In genomic region chrX:13026877-13027652, GRCh38 we compare ENCODE assay signal across 19 cellular contexts. TPM values are rescaled to one million over a fixed set of nuclear protein-coding genes. Genes with fewer than 3 reads are reported as not detected.
DNase-seq lines count a peak whose midpoint lies in the region; ATAC-seq, FAIRE-seq and TF ChIP-seq lines count a peak whose summit lies in the region.
"Had no signal": no experiment of that assay in that cellular context is flagged by ENCODE, and none has a peak within 500 bp of the region (broad histone marks: within the 10 kb centered on the region; RNA-seq: fewer than 3 reads in every experiment).

No MANE protein-coding gene starts in this region.

- peak; percentile 78 for FAIRE-seq in GM12891 (lab: Jason Lieb, UNC)
- FAIRE-seq in HTR-8/SVneo (lab: Jason Lieb, UNC): no peak

- no peak for ATAC-seq in CD4-positive, CD25-positive, alpha-beta regulatory T cell (ENCODE audit: low read depth in 2 of 2)
- ATAC-seq in HG03521 (IDR thresholded peaks at IDR 0.05; ENCODE audit: unreplicated experiment) (no peak), HG02798 (IDR thresholded peaks at IDR 0.05; ENCODE audit: poor library complexity, unreplicated experiment) (no peak), GM18519 (IDR thresholded peaks at IDR 0.05; ENCODE audit: low FRiP score, unreplicated experiment) (no peak)
- ATAC-seq: heart right ventricle, lower lobe of right lung had no signal

- H3K36me3 Mint-ChIP-seq in CD4-positive, CD25-positive, alpha-beta regulatory T cell: no peaks in the 10 kb centered on the region
- H3K36me3 Mint-ChIP-seq in T-helper 2 cell treated with Interferon-gamma antibody and Interleukin-4, amounts not matched to agents 5 μg/mL and 100 μg/mL, for 36 hours (ENCODE audit: low read depth): peaks cover 2% of the 10 kb centered on the region

- H3K4me3 ChIP-seq in CD4-positive, CD25-positive, alpha-beta regulatory T cell (ENCODE audit: low read depth, low read length): no peak overlapping the region
- H3K4me3 ChIP-seq in effector memory CD4-positive, alpha-beta T cell (ENCODE audit: insufficient read depth, low read depth, low read length, poor library complexity, severe bottlenecking): no peak overlapping the region
- H3K4me3 ChIP-seq: heart right ventricle, lower lobe of right lung, SJSA1 had no signal

- no peaks in the 10 kb centered on the region for H3K9me3 Mint-ChIP-seq in CD4-positive, CD25-positive, alpha-beta regulatory T cell
- H3K9me3 Mint-ChIP-seq in T-helper 2 cell treated with Interferon-gamma antibody and Interleukin-4, amounts not matched to agents 5 μg/mL and 100 μg/mL, for 36 hours: no peaks in the 10 kb centered on the region

- no peak for DNase-seq in CD4-positive, CD25-positive, alpha-beta regulatory T cell
- DNase-seq in GM12891 (ENCODE audit: insufficient read length, low spot score): no peak
- DNase-seq in T-helper 2 cell treated with Interferon-gamma antibody and Interleukin-4, amounts not matched to agents 5 μg/mL and 100 μg/mL, for 36 hours (ENCODE audit: low spot score): no peak
- DNase-seq in effector memory CD4-positive, alpha-beta T cell: no peak
- no peak for DNase-seq in HTR-8/SVneo (ENCODE audit: insufficient read length, low spot score)
- DNase-seq: aorta, COR-L47, EL, H7, heart right ventricle, lower lobe of right lung, NCI-H1092, OCI-M1, posterior cingulate gyrus had no signal

- H3K27me3 ChIP-seq in CD4-positive, CD25-positive, alpha-beta regulatory T cell (ENCODE audit: control insufficient read depth, insufficient read depth, low read length): no peaks in the 10 kb centered on the region
- H3K27me3 ChIP-seq in effector memory CD4-positive, alpha-beta T cell (replicated peaks; ENCODE audit: control insufficient read depth, insufficient read depth, low read length, poor library complexity, severe bottlenecking): no peaks in the 10 kb centered on the region
- H3K27me3 ChIP-seq: SJSA1 had no signal

- H3K4me1 Mint-ChIP-seq in CD4-positive, CD25-positive, alpha-beta regulatory T cell: peaks cover 31 to 89% (median 49%) of the 10 kb centered on the region in 4 donors
- H3K4me1 Mint-ChIP-seq in T-helper 2 cell treated with Interferon-gamma antibody and Interleukin-4, amounts not matched to agents 5 μg/mL and 100 μg/mL, for 36 hours (ENCODE audit: low read depth): peaks cover 53% of the 10 kb centered on the region

- no peak for TF ChIP-seq POLR2A in GM12891 (IDR thresholded peaks at IDR 0.05; ENCODE audit: low read depth, low read length)

- H3K4me3 Mint-ChIP-seq in CD4-positive, CD25-positive, alpha-beta regulatory T cell: no peak overlapping the region
- peak overlapping the region; percentile 14 for H3K4me3 Mint-ChIP-seq in T-helper 2 cell treated with Interferon-gamma antibody and Interleukin-4, amounts not matched to agents 5 μg/mL and 100 μg/mL, for 36 hours

- peaks cover 51% of the 10 kb centered on the region for H3K4me1 ChIP-seq in CD4-positive, CD25-positive, alpha-beta regulatory T cell (ENCODE audit: control insufficient read depth, insufficient read depth, low read length, poor library complexity, severe bottlenecking)
- H3K4me1 ChIP-seq in effector memory CD4-positive, alpha-beta T cell (ENCODE audit: control insufficient read depth, insufficient read depth, low read length, poor library complexity, severe bottlenecking): peaks cover 45% of the 10 kb centered on the region

- H3K27ac Mint-ChIP-seq in CD4-positive, CD25-positive, alpha-beta regulatory T cell: peak overlapping the region in 2 of 3 donors; percentile 7 to 73
- H3K27ac Mint-ChIP-seq in T-helper 2 cell treated with Interferon-gamma antibody and Interleukin-4, amounts not matched to agents 5 μg/mL and 100 μg/mL, for 36 hours: peak overlapping the region; percentile 2

- no peaks in the 10 kb centered on the region for H3K36me3 ChIP-seq in CD4-positive, CD25-positive, alpha-beta regulatory T cell (ENCODE audit: control insufficient read depth, insufficient read depth, low read length)
- no peaks in the 10 kb centered on the region for H3K36me3 ChIP-seq in effector memory CD4-positive, alpha-beta T cell (ENCODE audit: control insufficient read depth, insufficient read depth, low read length)
- H3K36me3 ChIP-seq: heart right ventricle, lower lobe of right lung, SJSA1 had no signal

- no peaks in the 10 kb centered on the region for H3K9me3 ChIP-seq in CD4-positive, CD25-positive, alpha-beta regulatory T cell (ENCODE audit: control insufficient read depth in 2 of 2, low read length in 2 of 2)
- H3K9me3 ChIP-seq in effector memory CD4-positive, alpha-beta T cell (ENCODE audit: control insufficient read depth, low read length): no peaks in the 10 kb centered on the region
- H3K9me3 ChIP-seq: heart right ventricle, lower lobe of right lung, SJSA1 had no signal

- H3K27me3 Mint-ChIP-seq in CD4-positive, CD25-positive, alpha-beta regulatory T cell: no peaks in the 10 kb centered on the region
- no peaks in the 10 kb centered on the region for H3K27me3 Mint-ChIP-seq in T-helper 2 cell treated with Interferon-gamma antibody and Interleukin-4, amounts not matched to agents 5 μg/mL and 100 μg/mL, for 36 hours (ENCODE audit: low read depth)

- peak overlapping the region; percentile 55 for H3K27ac ChIP-seq in CD4-positive, CD25-positive, alpha-beta regulatory T cell (ENCODE audit: insufficient read depth, low read length, poor library complexity, severe bottlenecking)
- peak overlapping the region; percentile 39 for H3K27ac ChIP-seq in effector memory CD4-positive, alpha-beta T cell (ENCODE audit: insufficient read depth, low read length, poor library complexity, severe bottlenecking)
- H3K27ac ChIP-seq: HL-60, lower lobe of right lung, SJSA1 had no signal

TF ChIP-seq in GM12891, 5 proteins besides CTCF, POLR2A, EP300 and RAD21:
- TF ChIP-seq TAF1 (IDR thresholded peaks at IDR 0.05; ENCODE audit: low read depth, low read length): no peak
- no peak for TF ChIP-seq SPI1 (IDR thresholded peaks at IDR 0.05; ENCODE audit: low read depth, low read length)
- no peak for TF ChIP-seq PAX5 (IDR thresholded peaks at IDR 0.05; ENCODE audit: insufficient read depth, low read length, severe bottlenecking)
- no peak for TF ChIP-seq POLR2AphosphoS5 (IDR thresholded peaks at IDR 0.05; ENCODE audit: low read depth, low read length)
- no peak for TF ChIP-seq POU2F2 (IDR thresholded peaks at IDR 0.05; ENCODE audit: low read depth, low read length)

RNA-seq across cellular contexts. Expression of gene FAM9C, which starts 17.4 kb away (rescaled TPM):
- total RNA-seq in CD4-positive, CD25-positive, alpha-beta regulatory T cell: not detected
- not detected for polyA plus RNA-seq in CD4-positive, CD25-positive, alpha-beta regulatory T cell
- polyA plus RNA-seq in GM12891 (2012; ENCODE audit: low read depth, missing spikeins): not detected
- total RNA-seq: aorta, lower lobe of right lung, SJSA1 had no signal
- polyA plus RNA-seq: aorta, heart right ventricle had no signal

RNA-seq across cellular contexts. Expression of gene TMSB4X, which starts 52.2 kb away (rescaled TPM):
- 6,725 TPM for total RNA-seq in CD4-positive, CD25-positive, alpha-beta regulatory T cell
- over 10,000 TPM; 30,486 to 36,942 (median 35,671) TPM for polyA plus RNA-seq in CD4-positive, CD25-positive, alpha-beta regulatory T cell
- 22,419 TPM for polyA plus RNA-seq in GM12891 (2012; ENCODE audit: low read depth, missing spikeins)
